12 cellular contexts compared by ENCODE assay signal in genomic region chr9:5554254-5554653, GRCh38. TPM values are rescaled to one million over a fixed set of nuclear protein-coding genes. Genes with fewer than 3 reads are reported as not detected.
DNase-seq lines count a peak whose midpoint lies in the region; ATAC-seq and TF ChIP-seq lines count a peak whose summit lies in the region.
"Had no signal": no experiment of that assay in that cellular context is flagged by ENCODE, and none has a peak within 500 bp of the region (broad histone marks: within the 10 kb centered on the region; RNA-seq: fewer than 3 reads in every experiment).

No MANE protein-coding gene starts in this region.

- peak; percentile 36 for ATAC-seq in activated CD8-positive, alpha-beta T cell treated with anti-CD3 and anti-CD28 coated beads for 36 hours
- ATAC-seq in activated CD8-positive, alpha-beta T cell treated with anti-CD3 and anti-CD28 coated beads, Interleukin-2, amount 10 ng/mL, durations not matched to agents 7 days and 5 days = no peak
- peak; percentile 61 for ATAC-seq in HG02610 (IDR thresholded peaks at IDR 0.05; ENCODE audit: unreplicated experiment)
- ATAC-seq in IMR-90 (ENCODE audit: low read depth) = no peak; the same call in 1 of the 2 replicates
- no peak for ATAC-seq in upper lobe of right lung

- H4K8ac ChIP-seq in IMR-90 (ENCODE audit: low read depth in 2 of 2, low read length in 2 of 2) = peak overlapping the region; percentile 88 to 92

- no peak for TF ChIP-seq POLR2A in IMR-90 (IDR thresholded peaks at IDR 0.05; ENCODE audit: low read depth, low read length)

- no peak for DNase-seq in activated CD8-positive, alpha-beta T cell treated with anti-CD3 and anti-CD28 coated beads for 36 hours
- no peak for DNase-seq in activated CD8-positive, alpha-beta T cell treated with anti-CD3 and anti-CD28 coated beads, Interleukin-2, amount 10 ng/mL, durations not matched to agents 7 days and 5 days
- peak; percentile 18 for DNase-seq in IMR-90
- no peak for DNase-seq in smooth muscle cell (lab: John Stamatoyannopoulos, UW; ENCODE audit: unreplicated experiment)
- no peak for DNase-seq in CD1c-positive myeloid dendritic cell (ENCODE audit: extremely low spot score)
- no peak for DNase-seq in upper lobe of right lung
- DNase-seq in NCI-H446 (lab: John Stamatoyannopoulos, UW) = no peak
- DNase-seq: DMS153, kidney glomerular epithelial cell, NCI-H2081 had no signal

- peak overlapping the region; percentile 88; the same call in 1 of the 2 replicates for H3K18ac ChIP-seq in IMR-90 (ENCODE audit: low read depth, low read length)

- peak overlapping the region; percentile 44 for H3K27ac ChIP-seq in IMR-90 (ENCODE audit: insufficient read depth, low read length)
- H3K27ac ChIP-seq in smooth muscle cell (ENCODE audit: low read depth) = peak overlapping the region; percentile 36
- H3K27ac ChIP-seq in upper lobe of right lung = no peak overlapping the region
- H3K27ac ChIP-seq: cardiac muscle cell had no signal

- no peak overlapping the region for H3K4me2 ChIP-seq in IMR-90 (ENCODE audit: low read depth, low read length)
- H3K4me2 ChIP-seq in smooth muscle cell = peak overlapping the region; percentile 30

- no peak overlapping the region for H2AK9ac ChIP-seq in IMR-90 (replicated peaks; ENCODE audit: low read depth, low read length, poor library complexity)

- H3K14ac ChIP-seq in IMR-90 (replicated peaks; ENCODE audit: low read depth, low read length) = peak overlapping the region; percentile 82

- no peaks in the 10 kb centered on the region for H3K36me3 Mint-ChIP-seq in activated CD8-positive, alpha-beta T cell treated with anti-CD3 and anti-CD28 coated beads for 36 hours (ENCODE audit: low read depth)
- peaks cover 7% of the 10 kb centered on the region for H3K36me3 Mint-ChIP-seq in activated CD8-positive, alpha-beta T cell treated with anti-CD3 and anti-CD28 coated beads, Interleukin-2, amount 10 ng/mL, durations not matched to agents 7 days and 5 days (ENCODE audit: low read depth)

- H3K23ac ChIP-seq in IMR-90 (ENCODE audit: low read depth, low read length) = peak overlapping the region; percentile 96

- H2BK5ac ChIP-seq in IMR-90 (ENCODE audit: low read depth, low read length, poor library complexity, severe bottlenecking) = peak overlapping the region; percentile 85

- peak overlapping the region; percentile 94; the same call in 1 of the 2 replicates for H4K5ac ChIP-seq in IMR-90 (ENCODE audit: low read depth, low read length)

- H2BK15ac ChIP-seq in IMR-90 (ENCODE audit: low read depth, low read length) = peak overlapping the region; percentile 82; the same call in 2 of the 3 replicates

- peak overlapping the region; percentile 94 for H2BK20ac ChIP-seq in IMR-90 (ENCODE audit: low read depth, low read length)

- H3K9me1 ChIP-seq in IMR-90 (ENCODE audit: insufficient read depth, low read length) = peaks cover 20% of the 10 kb centered on the region

- TF ChIP-seq RAD21 in IMR-90 (IDR thresholded peaks at IDR 0.05; ENCODE audit: low read length) = no peak

- H3K56ac ChIP-seq in IMR-90 (ENCODE audit: extremely low read depth, insufficient read depth, low read length) = peak overlapping the region; percentile 80

- H3K4ac ChIP-seq in IMR-90 (ENCODE audit: low read depth, low read length) = peak overlapping the region; percentile 87

- H3K4me1 Mint-ChIP-seq in activated CD8-positive, alpha-beta T cell treated with anti-CD3 and anti-CD28 coated beads for 36 hours (ENCODE audit: low read depth) = peaks cover 27% of the 10 kb centered on the region
- peaks cover 21% of the 10 kb centered on the region for H3K4me1 Mint-ChIP-seq in activated CD8-positive, alpha-beta T cell treated with anti-CD3 and anti-CD28 coated beads, Interleukin-2, amount 10 ng/mL, durations not matched to agents 7 days and 5 days (ENCODE audit: low read depth)

- H3K4me1 ChIP-seq in IMR-90 (ENCODE audit: control insufficient read depth, insufficient read depth, low read length) (peaks cover 28% of the 10 kb centered on the region), smooth muscle cell (ENCODE audit: low read depth) (no peaks in the 10 kb centered on the region), upper lobe of right lung (peaks cover 13% of the 10 kb centered on the region)

- H3K9ac ChIP-seq in IMR-90 (ENCODE audit: low read depth, low read length) = no peak overlapping the region
- H3K9ac ChIP-seq in smooth muscle cell (ENCODE audit: low read depth) = no peak overlapping the region

- dilution Hi-C loops in IMR-90 (cut with HindIII; ENCODE audit: low sequenced_read_pairs, unreplicated experiment) = no loop called here

- H3K79me1 ChIP-seq in IMR-90 (ENCODE audit: low read depth in 1 of 2, low read length in 2 of 2) = peaks cover 12 to 62% of the 10 kb centered on the region in 2 experiments

- CTCF ChIA-PET in activated CD8-positive, alpha-beta T cell treated with anti-CD3 and anti-CD28 coated beads for 36 hours (lab: Charles Lee) = no interaction called here
- CTCF ChIA-PET in activated CD8-positive, alpha-beta T cell treated with anti-CD3 and anti-CD28 coated beads, Interleukin-2, amount 10 ng/mL, durations not matched to agents 7 days and 5 days (lab: Charles Lee) = no interaction called here
- CTCF ChIA-PET in IMR-90 (lab: Yijun Ruan, JAX) = interaction anchor here (1.1 kb wide), 1 partner anchor 104 kb away, joined by 4 read pairs; the partner anchor contains the start of gene CD274

- in situ Hi-C loops in IMR-90 (cut with MboI; ENCODE audit: low sequenced_read_pairs) = no loop called here

- H2AK5ac ChIP-seq in IMR-90 (ENCODE audit: low read depth, low read length) = peak overlapping the region; percentile 87

- peaks cover 7% of the 10 kb centered on the region; the same call in 1 of the 2 replicates for H3K36me3 ChIP-seq in IMR-90 (ENCODE audit: control insufficient read depth, insufficient read depth, low read length)
- H3K36me3 ChIP-seq in smooth muscle cell (ENCODE audit: low read depth) = no peaks in the 10 kb centered on the region
- H3K36me3 ChIP-seq in upper lobe of right lung = no peaks in the 10 kb centered on the region
- H3K36me3 ChIP-seq: cardiac muscle cell had no signal

- BruUV-seq in IMR-90 (replicated peaks; lab: Mats Ljungman, UMichigan) = no TSS peak

- no peaks in the 10 kb centered on the region for H3F3A ChIP-seq in smooth muscle cell (ENCODE audit: low read depth)

- no peaks in the 10 kb centered on the region for H3K27me3 ChIP-seq in IMR-90 (ENCODE audit: control insufficient read depth, insufficient read depth, low read length)
- H3K27me3 ChIP-seq in smooth muscle cell (ENCODE audit: low read depth) = no peaks in the 10 kb centered on the region
- H3K27me3 ChIP-seq in upper lobe of right lung = no peaks in the 10 kb centered on the region
- H3K27me3 ChIP-seq: cardiac muscle cell had no signal

- H3K9me3 ChIP-seq in IMR-90 (ENCODE audit: control insufficient read depth, insufficient read depth, low read length) (no peaks in the 10 kb centered on the region), smooth muscle cell (replicated peaks; ENCODE audit: low read depth) (no peaks in the 10 kb centered on the region), upper lobe of right lung (no peaks in the 10 kb centered on the region)

- no peaks in the 10 kb centered on the region for H4K20me1 ChIP-seq in IMR-90 (ENCODE audit: insufficient read depth, low read length)
- H4K20me1 ChIP-seq in smooth muscle cell (ENCODE audit: low read depth) = no peaks in the 10 kb centered on the region

- H2AFZ ChIP-seq in IMR-90 (replicated peaks; ENCODE audit: low read length, poor library complexity) (no peak overlapping the region), smooth muscle cell (ENCODE audit: low read depth) (no peak overlapping the region)

- no peak overlapping the region for H3K4me3 Mint-ChIP-seq in activated CD8-positive, alpha-beta T cell treated with anti-CD3 and anti-CD28 coated beads for 36 hours
- no peak overlapping the region for H3K4me3 Mint-ChIP-seq in activated CD8-positive, alpha-beta T cell treated with anti-CD3 and anti-CD28 coated beads, Interleukin-2, amount 10 ng/mL, durations not matched to agents 7 days and 5 days

- no peaks in the 10 kb centered on the region for H3K79me2 ChIP-seq in smooth muscle cell (ENCODE audit: low read depth)

- POLR2A ChIA-PET in activated CD8-positive, alpha-beta T cell treated with anti-CD3 and anti-CD28 coated beads for 36 hours (lab: Charles Lee) = no interaction called here
- POLR2A ChIA-PET in activated CD8-positive, alpha-beta T cell treated with anti-CD3 and anti-CD28 coated beads, Interleukin-2, amount 10 ng/mL, durations not matched to agents 7 days and 5 days (lab: Charles Lee) = no interaction called here
- POLR2A ChIA-PET in IMR-90 (lab: Charles Lee; ENCODE audit: unreplicated experiment) = interaction anchor here (1.0 kb wide), 1 partner anchor 43 kb away, joined by 3 read pairs; no protein-coding TSS in a partner anchor

- H3K27ac Mint-ChIP-seq in activated CD8-positive, alpha-beta T cell treated with anti-CD3 and anti-CD28 coated beads for 36 hours = no peak overlapping the region
- H3K27ac Mint-ChIP-seq in activated CD8-positive, alpha-beta T cell treated with anti-CD3 and anti-CD28 coated beads, Interleukin-2, amount 10 ng/mL, durations not matched to agents 7 days and 5 days = no peak overlapping the region

- peak overlapping the region; percentile 87 for H2BK120ac ChIP-seq in IMR-90 (ENCODE audit: low read depth, low read length)

- no peaks in the 10 kb centered on the region for H3K9me3 Mint-ChIP-seq in activated CD8-positive, alpha-beta T cell treated with anti-CD3 and anti-CD28 coated beads for 36 hours
- no peaks in the 10 kb centered on the region for H3K9me3 Mint-ChIP-seq in activated CD8-positive, alpha-beta T cell treated with anti-CD3 and anti-CD28 coated beads, Interleukin-2, amount 10 ng/mL, durations not matched to agents 7 days and 5 days (ENCODE audit: insufficient read depth)

- intact Hi-C loops in activated CD8-positive, alpha-beta T cell treated with anti-CD3 and anti-CD28 coated beads for 36 hours (cut with micrococcal nuclease) = no loop called here
- intact Hi-C loops in IMR-90 (cut with micrococcal nuclease) (no loop called here), upper lobe of right lung (cut with DNase I) (no loop called here)

- H3K4me3 ChIP-seq in IMR-90 (ENCODE audit: insufficient read depth, low read depth, low read length) (no peak overlapping the region), smooth muscle cell (no peak overlapping the region), upper lobe of right lung (no peak overlapping the region)
- H3K4me3 ChIP-seq: cardiac muscle cell had no signal

- TF ChIP-seq CTCF in activated CD8-positive, alpha-beta T cell treated with anti-CD3 and anti-CD28 coated beads for 36 hours (IDR thresholded peaks at IDR 0.05) = no peak
- TF ChIP-seq CTCF in IMR-90 (conservative IDR thresholded peaks at IDR 0.05; ENCODE audit: low read depth, low read length) (no peak), smooth muscle cell (IDR thresholded peaks at IDR 0.05; ENCODE audit: borderline replicate concordance, insufficient read depth, poor library complexity, severe bottlenecking) (no peak), upper lobe of right lung (IDR thresholded peaks at IDR 0.05) (no peak)

- no peaks in the 10 kb centered on the region for H3K27me3 Mint-ChIP-seq in activated CD8-positive, alpha-beta T cell treated with anti-CD3 and anti-CD28 coated beads for 36 hours
- no peaks in the 10 kb centered on the region for H3K27me3 Mint-ChIP-seq in activated CD8-positive, alpha-beta T cell treated with anti-CD3 and anti-CD28 coated beads, Interleukin-2, amount 10 ng/mL, durations not matched to agents 7 days and 5 days (ENCODE audit: low read depth)

- H4K91ac ChIP-seq in IMR-90 (ENCODE audit: insufficient read depth, low read depth, low read length) = peak overlapping the region; percentile 94

- no CpG with 5 or more reads among the region's 4 CpGs for WGBS in IMR-90 (ENCODE audit: extremely low coverage in 2 of 2, insufficient read length in 1 of 2), 2 experiments
- WGBS in smooth muscle cell (ENCODE audit: low lambda C conversion rate) = 85% methylated on average over 4 of the region's 4 CpGs

RNA-seq across cellular contexts. Expression of gene PDCD1LG2, which starts 43.9 kb away (rescaled TPM):
- total RNA-seq in activated CD8-positive, alpha-beta T cell treated with anti-CD3 and anti-CD28 coated beads for 36 hours = under 1 TPM; 0.13 to 0.14 TPM
- total RNA-seq in activated CD8-positive, alpha-beta T cell treated with anti-CD3 and anti-CD28 coated beads, Interleukin-2, amount 10 ng/mL, durations not matched to agents 7 days and 5 days = under 1 TPM; 0.55 TPM
- total RNA-seq in IMR-90 (2012; rRNA removed) (29.7 and 33.3 TPM in 2 replicates), smooth muscle cell (11.1 and 11.6 TPM in 2 replicates), upper lobe of right lung (6.3 TPM)
- polyA plus RNA-seq in IMR-90 (2012; rRNA removed) (17.3 and 17.5 TPM in 2 replicates), smooth muscle cell (4.5 and 10.0 TPM in 2 replicates)
- polyA plus RNA-seq in IMR-90 (2012; cell fraction: cytosol; rRNA removed) = 5.9 and 8.7 TPM in 2 replicates
- 2.5 and 10.4 TPM in 2 replicates for polyA plus RNA-seq in IMR-90 (2012; cell fraction: nucleus; rRNA removed; ENCODE audit: low replicate concordance)
- total RNA-seq: cardiac muscle cell had no signal
- polyA plus RNA-seq: cardiac muscle cell had no signal

Comparison
In these comparisons a context has a peak if more than half of its experiments do, and no peak if none do; other contexts are left out.
1. ATAC-seq: peak in activated CD8-positive, alpha-beta T cell treated with anti-CD3 and anti-CD28 coated beads for 36 hours (single experiment) and HG02610 (single experiment); none in activated CD8-positive, alpha-beta T cell treated with anti-CD3 and anti-CD28 coated beads, Interleukin-2, amount 10 ng/mL, durations not matched to agents 7 days and 5 days (single experiment), IMR-90 (single experiment) and upper lobe of right lung (single experiment).